Comparison of ENCODE assay signal across 12 cellular contexts in the genomic region with DNA sequence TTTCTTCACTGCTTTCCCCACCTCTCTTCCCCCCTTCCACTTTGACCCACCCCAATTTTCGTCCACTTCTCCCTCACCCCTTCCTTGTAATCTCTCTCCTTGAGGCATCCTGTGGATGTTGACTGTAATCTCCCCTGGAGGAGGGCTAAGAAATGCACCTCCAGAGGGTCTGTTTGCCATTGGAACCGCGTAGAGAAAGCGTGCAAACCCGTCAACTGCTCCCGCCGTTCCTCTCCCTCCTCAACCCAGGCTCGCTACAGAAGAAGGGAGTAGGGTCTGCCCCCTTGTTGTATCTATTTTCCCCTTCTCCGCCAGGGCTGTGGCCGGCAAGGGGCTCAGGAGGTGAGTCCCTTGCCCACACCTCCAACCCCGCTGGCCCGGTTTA. TPM values are rescaled to one million over a fixed set of nuclear protein-coding genes. Genes with fewer than 3 reads are reported as not detected.
DNase-seq lines count a peak whose midpoint lies in the region; ATAC-seq and TF ChIP-seq lines count a peak whose summit lies in the region.
"Had no signal": no experiment of that assay in that cellular context is flagged by ENCODE, and none has a peak within 500 bp of the region (broad histone marks: within the 10 kb centered on the region; RNA-seq: fewer than 3 reads in every experiment).

No MANE protein-coding gene starts in this region.

- TF ChIP-seq EP300 in neural cell (conservative IDR thresholded peaks at IDR 0.05; ENCODE audit: poor library complexity, severe bottlenecking): no peak

- H3K27ac Mint-ChIP-seq in stimulated activated naive CD8-positive, alpha-beta T cell treated with anti-CD3 and anti-CD28 coated beads, Interleukin-15, amount 100 ng/mL, for 72 hours: no peak overlapping the region
- H3K27ac Mint-ChIP-seq: activated naive CD8-positive, alpha-beta T cell treated with anti-CD3 and anti-CD28 coated beads, Interleukin-2, amount 50 U/mL, for 24 hours had no signal

- no peak for TF ChIP-seq CTCF in neural cell (IDR thresholded peaks at IDR 0.05; ENCODE audit: poor library complexity, severe bottlenecking)

- peak in 1 of 2 donors; percentile 9 for DNase-seq in stimulated activated naive CD8-positive, alpha-beta T cell treated with anti-CD3 and anti-CD28 coated beads, Interleukin-15, amount 100 ng/mL, for 72 hours
- DNase-seq in stimulated activated naive CD8-positive, alpha-beta T cell treated with anti-CD3 and anti-CD28 coated beads, Interleukin-15, Interleukin-2, amounts not matched to agents 100 U/mL and 50 U/mL, for 24 hours: no peak
- DNase-seq in mesenteric fat pad (ENCODE audit: low spot score) (no peak), HK-2 (ENCODE audit: unreplicated experiment) (no peak), SKM-1 (lab: John Stamatoyannopoulos, UW; ENCODE audit: unreplicated experiment) (no peak)
- DNase-seq: activated CD4-positive, alpha-beta T cell treated with anti-CD3 and anti-CD28 coated beads, Interleukin-2, amount 50 U/mL, for 1 hour; AML-193 had no signal

- peak overlapping the region; percentile 61 for H3K27ac ChIP-seq in cingulate gyrus (ENCODE audit: low read depth, low read length)
- H3K27ac ChIP-seq in neural cell (ENCODE audit: low read length): no peak overlapping the region
- H3K27ac ChIP-seq: HL-60 had no signal

- H3K36me3 ChIP-seq in neural cell (ENCODE audit: insufficient read depth, low read length): no peaks in the 10 kb centered on the region

- peak overlapping the region; percentile 43 for H2AFZ ChIP-seq in neural cell (ENCODE audit: low read depth, low read length)

- H4K20me1 ChIP-seq in neural cell (ENCODE audit: insufficient read depth): no peaks in the 10 kb centered on the region

- H3K79me2 ChIP-seq in neural cell (replicated peaks; ENCODE audit: insufficient read depth, low read length): no peaks in the 10 kb centered on the region

- H3K4me3 ChIP-seq in neural cell (ENCODE audit: low read length): peak overlapping the region; percentile 77

- no peaks in the 10 kb centered on the region for H3K9me3 ChIP-seq in neural cell (ENCODE audit: low read length)

- peaks cover 30% of the 10 kb centered on the region for H3K27me3 ChIP-seq in neural cell (ENCODE audit: insufficient read depth, low read depth, low read length)

- H3K4me1 Mint-ChIP-seq in stimulated activated naive CD8-positive, alpha-beta T cell treated with anti-CD3 and anti-CD28 coated beads, Interleukin-15, amount 100 ng/mL, for 72 hours: peaks cover 10% of the 10 kb centered on the region
- H3K4me1 Mint-ChIP-seq: activated naive CD8-positive, alpha-beta T cell treated with anti-CD3 and anti-CD28 coated beads, Interleukin-2, amount 50 U/mL, for 24 hours had no signal

- no peaks in the 10 kb centered on the region for H3K9me3 Mint-ChIP-seq in stimulated activated naive CD8-positive, alpha-beta T cell treated with anti-CD3 and anti-CD28 coated beads, Interleukin-15, amount 100 ng/mL, for 72 hours
- H3K9me3 Mint-ChIP-seq: activated naive CD8-positive, alpha-beta T cell treated with anti-CD3 and anti-CD28 coated beads, Interleukin-2, amount 50 U/mL, for 24 hours had no signal

- peaks cover 67% of the 10 kb centered on the region for H3K27me3 Mint-ChIP-seq in stimulated activated naive CD8-positive, alpha-beta T cell treated with anti-CD3 and anti-CD28 coated beads, Interleukin-15, amount 100 ng/mL, for 72 hours

- no peak overlapping the region for H3K4me3 Mint-ChIP-seq in stimulated activated naive CD8-positive, alpha-beta T cell treated with anti-CD3 and anti-CD28 coated beads, Interleukin-15, amount 100 ng/mL, for 72 hours
- H3K4me3 Mint-ChIP-seq: activated naive CD8-positive, alpha-beta T cell treated with anti-CD3 and anti-CD28 coated beads, Interleukin-2, amount 50 U/mL, for 24 hours had no signal

- peak overlapping the region; percentile 65 for H3K9ac ChIP-seq in neural cell (ENCODE audit: low read length)

- TF ChIP-seq RAD21 in neural cell (conservative IDR thresholded peaks at IDR 0.05): no peak

- H3K4me2 ChIP-seq in neural cell (ENCODE audit: low read length): no peak overlapping the region

- H3K9me2 ChIP-seq in neural cell (ENCODE audit: insufficient read depth, low read length): no peaks in the 10 kb centered on the region

- H3F3A ChIP-seq in neural cell (ENCODE audit: insufficient read depth, low read length, poor library complexity, severe bottlenecking): no peaks in the 10 kb centered on the region

- ATAC-seq in stimulated activated naive CD8-positive, alpha-beta T cell treated with anti-CD3 and anti-CD28 coated beads, Interleukin-15, amount 100 ng/mL, for 72 hours: peak; percentile 33
- ATAC-seq in stimulated activated naive CD8-positive, alpha-beta T cell treated with anti-CD3 and anti-CD28 coated beads, Interleukin-15, Interleukin-2, amounts not matched to agents 100 U/mL and 50 U/mL, for 24 hours: no peak
- no peak for ATAC-seq in HG02981 (IDR thresholded peaks at IDR 0.05; ENCODE audit: unreplicated experiment)

TF ChIP-seq in neural cell, 6 proteins besides CTCF, POLR2A, EP300 and RAD21:
- no peak for TF ChIP-seq SMC3 (conservative IDR thresholded peaks at IDR 0.05; ENCODE audit: poor library complexity)
- TF ChIP-seq REST (IDR thresholded peaks at IDR 0.05; ENCODE audit: borderline replicate concordance): no peak
- TF ChIP-seq TAF1 (IDR thresholded peaks at IDR 0.05; ENCODE audit: low read depth): no peak
- TF ChIP-seq POLR2AphosphoS5 (IDR thresholded peaks at IDR 0.05): no peak
- peak; percentile 37 for TF ChIP-seq MXI1 (conservative IDR thresholded peaks at IDR 0.05; ENCODE audit: poor library complexity, severe bottlenecking)
- TF ChIP-seq EZH2 (IDR thresholded peaks at IDR 0.05; ENCODE audit: borderline replicate concordance, insufficient read depth, low read length, poor library complexity, severe bottlenecking): no peak

RNA-seq across cellular contexts. Expression of gene HTR1E, which starts 0.5 kb away (rescaled TPM):
- polyA plus RNA-seq in neural cell: 0.22 and 0.25 TPM in 2 replicates
- 0.24 TPM in 1 of 2 replicates, not detected in the other for polyA minus RNA-seq in neural cell
- not detected for total RNA-seq in mesenteric fat pad
